ENCODE assay signal across 1 cellular context in genomic region chr1:38444770-38445442, GRCh38.
TF ChIP-seq lines count a peak whose summit lies in the region.

No MANE protein-coding gene starts in this region.

TF ChIP-seq in IMR-90, 13 proteins besides CTCF, POLR2A, EP300 and RAD21 (continued from another document):
- TF ChIP-seq MAFK (IDR thresholded peaks at IDR 0.05; ENCODE audit: low read depth, low read length): no peak
- TF ChIP-seq BHLHE40 (IDR thresholded peaks at IDR 0.05; ENCODE audit: low read depth, low read length): no peak
- TF ChIP-seq RCOR1 (IDR thresholded peaks at IDR 0.05; ENCODE audit: insufficient replicate concordance, low read length): no peak
- TF ChIP-seq SMC3 (IDR thresholded peaks at IDR 0.05; ENCODE audit: low read depth, low read length): no peak
- TF ChIP-seq MXI1 (IDR thresholded peaks at IDR 0.05; ENCODE audit: borderline replicate concordance, low read depth, low read length): no peak
- TF ChIP-seq FOS (IDR thresholded peaks at IDR 0.05; ENCODE audit: low read depth, low read length): no peak
- TF ChIP-seq ELK1 (IDR thresholded peaks at IDR 0.05; ENCODE audit: borderline replicate concordance, low read depth, low read length): no peak
- TF ChIP-seq USF2 (IDR thresholded peaks at IDR 0.05; ENCODE audit: low read depth, low read length): no peak
- no peak for TF ChIP-seq RFX5 (IDR thresholded peaks at IDR 0.05; ENCODE audit: low read depth, low read length)
- no peak for TF ChIP-seq CHD1 (IDR thresholded peaks at IDR 0.05; ENCODE audit: low read depth, low read length)
- no peak for TF ChIP-seq CEBPB (IDR thresholded peaks at IDR 0.05; ENCODE audit: low read depth, low read length)
- TF ChIP-seq MAZ (IDR thresholded peaks at IDR 0.05; ENCODE audit: borderline replicate concordance, low read depth, low read length): no peak
TF ChIP-seq in IMR-90: peak in this region for 0.
